ENCODE assay signal across 1 cellular context in genomic region chr1:214101828-214102227, GRCh38.
TF ChIP-seq lines count a peak whose summit lies in the region.

No MANE protein-coding gene starts in this region.

TF ChIP-seq in HepG2, 621 proteins besides CTCF, POLR2A, EP300 and RAD21 (continued from another document):
- no peak for TF ChIP-seq GRHL1 (CRISPR knock-in tag; conservative IDR thresholded peaks at IDR 0.05)
- no peak for TF ChIP-seq DMAP1 (CRISPR knock-in tag; IDR thresholded peaks at IDR 0.05)
- TF ChIP-seq RELA (CRISPR knock-in tag; IDR thresholded peaks at IDR 0.05) = no peak
- TF ChIP-seq E2F5 (CRISPR knock-in tag; conservative IDR thresholded peaks at IDR 0.05) = no peak
